Comparison of ENCODE assay signal across 11 cellular contexts in genomic region chr1:110012100-110012499, GRCh38. TPM values are rescaled to one million over a fixed set of nuclear protein-coding genes. Genes with fewer than 3 reads are reported as not detected.
DNase-seq lines count a peak whose midpoint lies in the region; ATAC-seq, FAIRE-seq and TF ChIP-seq lines count a peak whose summit lies in the region.
"Had no signal": no experiment of that assay in that cellular context is flagged by ENCODE, and none has a peak within 500 bp of the region (broad histone marks: within the 10 kb centered on the region; RNA-seq: fewer than 3 reads in every experiment).

No MANE protein-coding gene starts in this region.

- no peak overlapping the region for H4K5ac ChIP-seq in H9 (ENCODE audit: insufficient read length, low read depth, low read length)

- no CpG with 5 or more reads among the region's 4 CpGs for WGBS in H9 (ENCODE audit: extremely low coverage, insufficient read length, low lambda C conversion rate)

- no peaks in the 10 kb centered on the region for H3K79me1 ChIP-seq in H9 (ENCODE audit: insufficient read depth, low read depth, low read length, poor library complexity, severe bottlenecking)

- DNase-seq in GM12864 (ENCODE audit: low read depth) (peak; percentile 33), astrocyte (ENCODE audit: low read depth) (no peak), H9 (no peak), posterior vena cava (ENCODE audit: low spot score) (no peak), amygdala (lab: John Stamatoyannopoulos, UW) (no peak), pons (ENCODE audit: low spot score) (no peak)
- DNase-seq: NCI-H446 treated with DMSO at 0.1 percent for 48 hours, thyroid gland had no signal

- H3K4ac ChIP-seq in H9 (ENCODE audit: low read depth, low read length) = no peak overlapping the region

- H2AFZ ChIP-seq in astrocyte (ENCODE audit: low read depth, low read length) (no peak overlapping the region), H9 (ENCODE audit: low read length) (no peak overlapping the region)

- no peak overlapping the region for H2BK20ac ChIP-seq in H9 (ENCODE audit: low read depth, low read length, poor library complexity, severe bottlenecking)

- H3K23ac ChIP-seq in H9 (ENCODE audit: insufficient read length, low read depth, low read length) = no peak overlapping the region

- ATAC-seq in GM19455 (IDR thresholded peaks at IDR 0.05; ENCODE audit: unreplicated experiment) = peak; percentile 50
- peak; percentile 56 for ATAC-seq in HG03066 (IDR thresholded peaks at IDR 0.05; ENCODE audit: low read depth, unreplicated experiment)

- H3K4me1 Mint-ChIP-seq in astrocyte (ENCODE audit: low read depth, unreplicated experiment) = peaks cover 20% of the 10 kb centered on the region
- H3K4me1 Mint-ChIP-seq in H9 = peaks cover 6 to 9% of the 10 kb centered on the region in 2 experiments
- H3K4me1 Mint-ChIP-seq: immature natural killer cell had no signal

- no peak for FAIRE-seq in astrocyte (lab: Jason Lieb, UNC)

- H3K56ac ChIP-seq in H9 (ENCODE audit: insufficient read length, low read depth, low read length) = no peak overlapping the region

- H3K9me3 ChIP-seq in astrocyte (ENCODE audit: insufficient read depth, low read depth, low read length) (no peaks in the 10 kb centered on the region), H9 (ENCODE audit: control insufficient read depth, low read depth, low read length) (no peaks in the 10 kb centered on the region)
- H3K9me3 ChIP-seq: thyroid gland had no signal

- H2BK15ac ChIP-seq in H9 (ENCODE audit: low read depth, low read length) = no peak overlapping the region

- H3K27me3 Mint-ChIP-seq in astrocyte (ENCODE audit: low read depth, unreplicated experiment) (no peaks in the 10 kb centered on the region), H9 (ENCODE audit: low read depth) (no peaks in the 10 kb centered on the region)

- no peak overlapping the region for H2BK120ac ChIP-seq in H9 (ENCODE audit: low read depth, low read length, poor library complexity, severe bottlenecking)

- H3K9me3 Mint-ChIP-seq in astrocyte (ENCODE audit: unreplicated experiment) = no peaks in the 10 kb centered on the region
- H3K9me3 Mint-ChIP-seq in H9 = no peaks in the 10 kb centered on the region
- H3K9me3 Mint-ChIP-seq: immature natural killer cell had no signal

- H3K4me2 ChIP-seq in astrocyte (ENCODE audit: low read length) = no peak overlapping the region
- H3K4me2 ChIP-seq in H9 (ENCODE audit: insufficient read depth, insufficient read length, low read length) = no peak overlapping the region

- H4K8ac ChIP-seq in H9 (replicated peaks; ENCODE audit: insufficient read length, low read depth, low read length) = no peak overlapping the region

- H3K14ac ChIP-seq in H9 (ENCODE audit: insufficient read depth, low read length) = no peak overlapping the region

- peaks cover 32% of the 10 kb centered on the region for H4K20me1 ChIP-seq in astrocyte (ENCODE audit: insufficient read depth, low read length)
- no peaks in the 10 kb centered on the region for H4K20me1 ChIP-seq in H9 (ENCODE audit: control insufficient read depth, insufficient read depth, insufficient read length)

- no peak overlapping the region for H3K4me3 Mint-ChIP-seq in astrocyte (ENCODE audit: unreplicated experiment)
- H3K4me3 Mint-ChIP-seq in H9 = no peak overlapping the region
- H3K4me3 Mint-ChIP-seq: immature natural killer cell had no signal

- H2BK5ac ChIP-seq in H9 (ENCODE audit: insufficient read length, low read length) = no peak overlapping the region

- H2AK5ac ChIP-seq in H9 (ENCODE audit: insufficient read length, low read length) = no peak overlapping the region

- H3K18ac ChIP-seq in H9 (ENCODE audit: insufficient read length, low read depth, low read length) = no peak overlapping the region

- H3K9ac ChIP-seq in astrocyte (ENCODE audit: low read length) = no peak overlapping the region
- H3K9ac ChIP-seq in H9 (ENCODE audit: extremely low read depth, insufficient read length, low read length) = no peak overlapping the region

- H4K91ac ChIP-seq in H9 (ENCODE audit: insufficient read length, low read depth, low read length) = no peak overlapping the region

- H3K36me3 ChIP-seq in astrocyte (ENCODE audit: insufficient read depth, low read length) = peaks cover 68% of the 10 kb centered on the region

- H3K36me3 Mint-ChIP-seq in astrocyte (ENCODE audit: low read depth, unreplicated experiment) (peaks cover 18% of the 10 kb centered on the region), H9 (ENCODE audit: insufficient read depth in 1 of 3, low read depth in 3 of 3) (peaks cover 36 to 79% (median 75%) of the 10 kb centered on the region in 3 experiments; a peak in 6 of 7 replicates)

- H3K27ac ChIP-seq in astrocyte (ENCODE audit: low read depth, low read length) (no peak overlapping the region), H9 (ENCODE audit: insufficient read length, low read depth, low read length) (no peak overlapping the region)
- H3K27ac ChIP-seq: thyroid gland had no signal

- H3K4me1 ChIP-seq in astrocyte (ENCODE audit: insufficient read depth, low read length) = no peaks in the 10 kb centered on the region
- H3K4me1 ChIP-seq in H9 (ENCODE audit: insufficient read depth, low read length) = peaks cover 2% of the 10 kb centered on the region; the same call in 1 of the 2 replicates

- no peak overlapping the region for H3T11ph ChIP-seq in H9 (ENCODE audit: low read length)

- TF ChIP-seq CTCF in GM12864 (IDR thresholded peaks at IDR 0.05; ENCODE audit: low read depth, low read length, missing control alignments) = no peak
- TF ChIP-seq CTCF in astrocyte (IDR thresholded peaks at IDR 0.05; ENCODE audit: insufficient read depth, low read depth, low read length) = no peak
- no peak for TF ChIP-seq CTCF in H9 (conservative IDR thresholded peaks at IDR 0.05)

- peaks cover 19% of the 10 kb centered on the region for H3K79me2 ChIP-seq in astrocyte (ENCODE audit: insufficient read depth, low read length)
- no peaks in the 10 kb centered on the region for H3K79me2 ChIP-seq in H9 (ENCODE audit: insufficient read depth, low read length)

- H3K27me3 ChIP-seq in astrocyte (ENCODE audit: insufficient read depth, low read length) (no peaks in the 10 kb centered on the region), H9 (ENCODE audit: insufficient read depth, low read length) (no peaks in the 10 kb centered on the region)
- H3K27me3 ChIP-seq: thyroid gland had no signal

- no peak overlapping the region for H2BK12ac ChIP-seq in H9 (ENCODE audit: insufficient read length, low read depth, low read length)

- H3K27ac Mint-ChIP-seq in astrocyte (ENCODE audit: unreplicated experiment) (peak overlapping the region; percentile 53), H9 (no peak overlapping the region)

- intact Hi-C loops in posterior vena cava (cut with DNase I) = no loop called here

- H3K4me3 ChIP-seq in GM12864 (ENCODE audit: low read depth, low read length) = no peak overlapping the region
- no peak overlapping the region for H3K4me3 ChIP-seq in astrocyte (ENCODE audit: insufficient read depth, low read depth, low read length)
- H3K4me3 ChIP-seq: thyroid gland had no signal

- H3K23me2 ChIP-seq in H9 (ENCODE audit: insufficient read length, low read depth, low read length, poor library complexity, severe bottlenecking) = no peaks in the 10 kb centered on the region

RNA-seq across cellular contexts. Expression of gene STRIP1, which starts 22.3 kb away (rescaled TPM):
- 40.8 and 42.5 TPM in 2 replicates for total RNA-seq in astrocyte
- total RNA-seq in H9 (2021) = 38.9 and 43.6 TPM in 2 replicates
- 10 to 100 TPM; 27.2 to 29.8 TPM for total RNA-seq in posterior vena cava

RNA-seq across cellular contexts. Expression of gene AHCYL1, which starts 27.5 kb away (rescaled TPM):
- total RNA-seq in astrocyte (60.5 and 64.3 TPM in 2 replicates), H9 (2021) (86.0 and 89.0 TPM in 2 replicates), posterior vena cava (10 to 100 TPM; 64.9 to 67.3 TPM)

RNA-seq across cellular contexts. Expression of gene ALX3, which starts 58.4 kb away (rescaled TPM):
- total RNA-seq in astrocyte (not detected in 2 replicates), H9 (2021) (not detected in 2 replicates), posterior vena cava (not detected)
- total RNA-seq: thyroid gland had no signal
